ENCODE assay signal across 8 cellular contexts in the genomic region with DNA sequence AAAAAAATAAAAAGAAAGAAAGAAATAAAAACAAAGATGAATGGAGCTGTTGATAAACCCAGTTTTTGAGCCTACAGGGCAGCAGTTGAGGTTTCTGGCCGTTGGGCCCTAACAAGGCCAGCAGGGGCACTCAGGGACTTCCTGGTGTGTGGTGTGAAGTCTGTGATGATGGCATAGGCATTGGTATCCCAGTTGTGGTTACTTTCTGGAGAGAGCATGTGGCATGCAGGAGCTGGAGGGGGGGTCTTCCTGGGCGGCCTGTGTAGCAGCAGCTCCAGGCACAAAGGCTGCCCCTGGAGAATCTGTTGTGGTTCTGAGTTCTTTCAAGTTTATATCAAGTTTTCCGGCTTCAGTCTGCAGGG. TPM values are rescaled to one million over a fixed set of nuclear protein-coding genes. Genes with fewer than 3 reads are reported as not detected.
DNase-seq lines count a peak whose midpoint lies in the region; ATAC-seq and TF ChIP-seq lines count a peak whose summit lies in the region.

No MANE protein-coding gene starts in this region.

- H3K4me3 Mint-ChIP-seq in CD8-positive, alpha-beta memory T cell = peak overlapping the region in 5 of 7 donors; percentile 6 to 95 (median 44)
- H3K4me3 Mint-ChIP-seq in IgD-negative memory B cell (peak overlapping the region in 3 of 4 donors; percentile 80 to 94 (median 88)), memory B cell (no peak overlapping the region)

- CTCF ChIA-PET in CD8-positive, alpha-beta memory T cell (lab: Charles Lee) = interaction anchor here (1.2 to 1.9 kb wide), 2 partner anchors 10 to 213 kb away, joined by 3 to 4 read pairs; no protein-coding TSS in a partner anchor

- H3K36me3 ChIP-seq in CD8-positive, alpha-beta memory T cell (ENCODE audit: insufficient read depth, low read length) = no peaks in the 10 kb centered on the region

- no peak for TF ChIP-seq CTCF in astrocyte of the spinal cord (IDR thresholded peaks at IDR 0.05; ENCODE audit: low read depth, low read length)

- H3K36me3 Mint-ChIP-seq in CD8-positive, alpha-beta memory T cell = peaks cover 0 to 10% (median 0%) of the 10 kb centered on the region in 3 donors
- H3K36me3 Mint-ChIP-seq in IgD-negative memory B cell = no peaks in the 10 kb centered on the region
- peaks cover 2% of the 10 kb centered on the region for H3K36me3 Mint-ChIP-seq in memory B cell

- no peaks in the 10 kb centered on the region for H3K27me3 Mint-ChIP-seq in CD8-positive, alpha-beta memory T cell
- no peaks in the 10 kb centered on the region for H3K27me3 Mint-ChIP-seq in IgD-negative memory B cell
- H3K27me3 Mint-ChIP-seq in memory B cell = no peaks in the 10 kb centered on the region

- peaks cover 46 to 65% (median 52%) of the 10 kb centered on the region in 3 donors for H3K4me1 Mint-ChIP-seq in CD8-positive, alpha-beta memory T cell
- H3K4me1 Mint-ChIP-seq in IgD-negative memory B cell (peaks cover 28 to 40% (median 37%) of the 10 kb centered on the region in 3 donors), memory B cell (peaks cover 30% of the 10 kb centered on the region)

- peaks cover 37% of the 10 kb centered on the region for H3K4me1 ChIP-seq in CD8-positive, alpha-beta memory T cell (ENCODE audit: insufficient read depth, low read length)

- H3K27ac Mint-ChIP-seq in CD8-positive, alpha-beta memory T cell = peak overlapping the region in 6 of 8 donors; percentile 23 to 87 (median 82)
- peak overlapping the region; percentile 22 to 50 (median 40) for H3K27ac Mint-ChIP-seq in IgD-negative memory B cell
- peak overlapping the region; percentile 77 for H3K27ac Mint-ChIP-seq in memory B cell

- H3K27me3 ChIP-seq in CD8-positive, alpha-beta memory T cell (ENCODE audit: insufficient read depth, low read length, poor library complexity, severe bottlenecking) = no peaks in the 10 kb centered on the region

- DNase-seq in CD8-positive, alpha-beta memory T cell = no peak
- DNase-seq in astrocyte of the spinal cord (ENCODE audit: low read depth, low spot score) = peak; percentile 78
- no peak for DNase-seq in memory B cell (ENCODE audit: low spot score in 2 of 2)
- DNase-seq in NCI-H2196 treated with DMSO at 0.1 percent for 48 hours (lab: John Stamatoyannopoulos, UW; ENCODE audit: unreplicated experiment) = no peak
- DNase-seq in NCI-H1105 (lab: John Stamatoyannopoulos, UW) = no peak
- no peak for DNase-seq in NCI-H1417 (lab: John Stamatoyannopoulos, UW)
- DNase-seq in HuH-7.5 (ENCODE audit: low spot score) = no peak

- no peak overlapping the region for H3K4me3 ChIP-seq in CD8-positive, alpha-beta memory T cell (ENCODE audit: low read length)
- H3K4me3 ChIP-seq in astrocyte of the spinal cord (ENCODE audit: low read depth, low read length) = no peak overlapping the region

- POLR2A ChIA-PET in CD8-positive, alpha-beta memory T cell (lab: Charles Lee) = no interaction called here

- H3K27ac ChIP-seq in CD8-positive, alpha-beta memory T cell (ENCODE audit: low read depth, low read length) = peak overlapping the region; percentile 99

- H3K9me3 ChIP-seq in CD8-positive, alpha-beta memory T cell (ENCODE audit: low read length) = no peaks in the 10 kb centered on the region

- H3K9me3 Mint-ChIP-seq in CD8-positive, alpha-beta memory T cell = no peaks in the 10 kb centered on the region
- no peaks in the 10 kb centered on the region for H3K9me3 Mint-ChIP-seq in IgD-negative memory B cell
- H3K9me3 Mint-ChIP-seq in memory B cell = no peaks in the 10 kb centered on the region

- in situ Hi-C loops in astrocyte of the spinal cord (cut with HindIII; ENCODE audit: low sequenced_read_pairs) = no loop called here

- no peak for ATAC-seq in memory B cell (ENCODE audit: low read depth)

RNA-seq across cellular contexts. Expression of gene TXNRD2, which starts 2.0 kb away (rescaled TPM):
- total RNA-seq in CD8-positive, alpha-beta memory T cell = 10 to 100 TPM; 27.6 to 27.9 TPM
- 13.8 TPM for polyA plus RNA-seq in CD8-positive, alpha-beta memory T cell
- polyA plus RNA-seq in IgD-negative memory B cell = 17.3 TPM

RNA-seq across cellular contexts. Expression of gene COMT, which starts 2.1 kb away (rescaled TPM):
- 10 to 100 TPM; 89.3 to 93.7 TPM for total RNA-seq in CD8-positive, alpha-beta memory T cell
- polyA plus RNA-seq in CD8-positive, alpha-beta memory T cell = 92.7 TPM
- polyA plus RNA-seq in IgD-negative memory B cell = 85.3 TPM
